In the genomic region with DNA sequence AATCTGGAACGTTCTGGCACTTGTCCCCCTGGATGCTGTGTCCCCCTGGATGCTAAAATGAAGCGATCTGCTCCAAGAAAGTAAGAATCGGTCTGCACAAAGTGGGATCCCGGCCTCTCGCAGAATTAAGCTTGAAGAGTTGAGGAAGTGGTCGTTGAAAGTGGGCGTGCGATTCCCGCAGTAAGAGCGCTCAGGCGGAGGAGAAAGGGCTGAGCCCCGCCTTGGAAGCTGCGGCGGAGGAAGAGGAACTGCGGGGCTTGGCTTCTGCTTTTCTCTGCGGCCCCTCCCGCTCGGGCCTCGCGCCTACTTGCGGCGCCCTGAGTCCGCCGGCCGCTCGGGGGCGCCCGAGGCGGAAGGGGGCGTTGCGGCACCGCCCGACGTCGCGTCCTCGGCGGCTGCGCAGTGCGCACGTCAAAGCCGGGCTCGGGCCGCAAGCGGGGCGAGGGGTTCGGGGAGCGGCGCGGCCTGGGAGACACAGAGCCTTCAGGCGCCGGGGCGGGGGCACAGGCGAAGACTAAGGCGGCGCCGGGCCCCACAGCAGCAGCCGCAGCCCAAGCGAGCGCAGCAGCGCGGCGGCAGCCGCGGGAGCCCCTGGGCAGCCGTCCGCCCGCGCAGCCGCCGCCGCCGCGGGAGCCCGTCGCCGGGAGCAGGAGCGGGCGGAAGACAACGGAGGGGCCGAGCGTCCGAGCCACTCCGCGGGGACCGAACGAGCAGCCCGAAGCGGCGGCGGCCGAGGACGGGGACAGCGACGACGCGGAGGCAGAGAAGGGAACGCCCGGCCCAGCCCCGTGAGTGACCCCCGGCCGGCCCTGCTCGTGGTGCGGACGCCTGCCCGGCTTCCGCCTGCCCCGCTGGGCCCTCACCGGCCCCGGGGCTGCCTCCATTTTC, we compare ENCODE assay signal across 1 cellular context.
A peak's percentile ranks its signal among the peaks of the same experiment; 100 is the strongest.
TF ChIP-seq lines count a peak whose summit lies in the region.

A gene (plus strand): TSS at position 400 of the 888 bp plus-strand sequence. CDS start 47,160 bp downstream, outside the sequence.

TF ChIP-seq in HepG2, 621 proteins besides CTCF, POLR2A, EP300 and RAD21 (continued from another document and continues in another):
- TF ChIP-seq ZBTB20 (CRISPR knock-in tag; IDR thresholded peaks at IDR 0.05; ENCODE audit: borderline replicate concordance, low read depth) (no peak; the same call in none of the 2 replicates), STAG1 (CRISPR knock-in tag; IDR thresholded peaks at IDR 0.05) (peak; percentile 39; the same call in 1 of the 2 replicates), IKZF4 (CRISPR knock-in tag; IDR thresholded peaks at IDR 0.05; ENCODE audit: borderline replicate concordance, low read depth, not compliant biosample characterization) (no peak), PHF21A (CRISPR knock-in tag; IDR thresholded peaks at IDR 0.05) (peak; percentile 61; the same call in 1 of the 2 replicates), ZNF75D (CRISPR knock-in tag; IDR thresholded peaks at IDR 0.05; ENCODE audit: borderline replicate concordance) (no peak), ZNF746 (CRISPR knock-in tag; IDR thresholded peaks at IDR 0.05) (no peak), GABPB1 (CRISPR knock-in tag; IDR thresholded peaks at IDR 0.05) (peak; percentile 86), TBP (CRISPR knock-in tag; IDR thresholded peaks at IDR 0.05) (no peak), ZNF781 (CRISPR knock-in tag; IDR thresholded peaks at IDR 0.05; ENCODE audit: borderline replicate concordance, not compliant biosample characterization) (peak; percentile 65), ZSCAN12 (CRISPR knock-in tag; IDR thresholded peaks at IDR 0.05) (no peak), ZNF841 (CRISPR knock-in tag; IDR thresholded peaks at IDR 0.05; ENCODE audit: borderline replicate concordance) (no peak), FOXC1 (CRISPR knock-in tag; IDR thresholded peaks at IDR 0.05; ENCODE audit: borderline replicate concordance) (no peak), MIXL1 (CRISPR knock-in tag; IDR thresholded peaks at IDR 0.05) (no peak), KLF13 (CRISPR knock-in tag; IDR thresholded peaks at IDR 0.05) (no peak), CHCHD3 (CRISPR knock-in tag; IDR thresholded peaks at IDR 0.05) (no peak), ZNF274 (CRISPR knock-in tag; IDR thresholded peaks at IDR 0.05) (peak; percentile 16), ZNF761 (CRISPR knock-in tag; conservative IDR thresholded peaks at IDR 0.05) (no peak; the same call in 1 of the 2 replicates), ATF7 (IDR thresholded peaks at IDR 0.05) (no peak), ATF7 (CRISPR knock-in tag; IDR thresholded peaks at IDR 0.05) (no peak), ZNF235 (CRISPR knock-in tag; IDR thresholded peaks at IDR 0.05; ENCODE audit: borderline replicate concordance) (no peak; the same call in 1 of the 2 replicates), TRIM24 (CRISPR knock-in tag; IDR thresholded peaks at IDR 0.05) (no peak), SPEN (CRISPR knock-in tag; IDR thresholded peaks at IDR 0.05; ENCODE audit: low read depth) (peak; percentile 98), ZNF567 (CRISPR knock-in tag; IDR thresholded peaks at IDR 0.05; ENCODE audit: borderline replicate concordance) (peak; percentile 96; the same call in 1 of the 2 replicates), SRSF9 (IDR thresholded peaks at IDR 0.05; ENCODE audit: borderline replicate concordance, insufficient read depth, low read depth, low read length, poor library complexity, severe bottlenecking) (no peak), ZNF891 (CRISPR knock-in tag; IDR thresholded peaks at IDR 0.05) (no peak; the same call in 1 of the 2 replicates), MXI1 (IDR thresholded peaks at IDR 0.05; ENCODE audit: borderline replicate concordance, low read depth, low read length) (peak; percentile 85; the same call in 2 of the 3 replicates), RARA (CRISPR knock-in tag; IDR thresholded peaks at IDR 0.05) (peak; percentile 47; the same call in 1 of the 2 replicates), NCOA2 (CRISPR knock-in tag; IDR thresholded peaks at IDR 0.05) (no peak), ZBTB42 (CRISPR knock-in tag; IDR thresholded peaks at IDR 0.05) (no peak), PTBP1 (IDR thresholded peaks at IDR 0.05; ENCODE audit: low read depth, low read length, poor library complexity, severe bottlenecking) (peak; percentile 66), ZNF3 (CRISPR knock-in tag; IDR thresholded peaks at IDR 0.05) (no peak), MEIS1 (CRISPR knock-in tag; IDR thresholded peaks at IDR 0.05; ENCODE audit: borderline replicate concordance) (no peak), IRF2 (CRISPR knock-in tag; IDR thresholded peaks at IDR 0.05) (peak; percentile 76; the same call in 1 of the 2 replicates), SAP130 (CRISPR knock-in tag; IDR thresholded peaks at IDR 0.05; ENCODE audit: low read depth) (peak; percentile 92), ZFP37 (CRISPR knock-in tag; IDR thresholded peaks at IDR 0.05; ENCODE audit: borderline replicate concordance) (0 out of 2 replicates have a peak, but pooled peaks have one; percentile 58), ZNF766 (CRISPR knock-in tag; IDR thresholded peaks at IDR 0.05; ENCODE audit: borderline replicate concordance) (no peak)
- TF ChIP-seq, protein P1, sequence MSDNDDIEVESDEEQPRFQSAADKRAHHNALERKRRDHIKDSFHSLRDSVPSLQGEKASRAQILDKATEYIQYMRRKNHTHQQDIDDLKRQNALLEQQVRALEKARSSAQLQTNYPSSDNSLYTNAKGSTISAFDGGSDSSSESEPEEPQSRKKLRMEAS (IDR thresholded peaks at IDR 0.05), result peak; percentile 85
- TF ChIP-seq, protein P2, sequence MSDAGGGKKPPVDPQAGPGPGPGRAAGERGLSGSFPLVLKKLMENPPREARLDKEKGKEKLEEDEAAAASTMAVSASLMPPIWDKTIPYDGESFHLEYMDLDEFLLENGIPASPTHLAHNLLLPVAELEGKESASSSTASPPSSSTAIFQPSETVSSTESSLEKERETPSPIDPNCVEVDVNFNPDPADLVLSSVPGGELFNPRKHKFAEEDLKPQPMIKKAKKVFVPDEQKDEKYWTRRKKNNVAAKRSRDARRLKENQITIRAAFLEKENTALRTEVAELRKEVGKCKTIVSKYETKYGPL (CRISPR knock-in tag; IDR thresholded peaks at IDR 0.05), result no peak
- TF ChIP-seq, protein P3, sequence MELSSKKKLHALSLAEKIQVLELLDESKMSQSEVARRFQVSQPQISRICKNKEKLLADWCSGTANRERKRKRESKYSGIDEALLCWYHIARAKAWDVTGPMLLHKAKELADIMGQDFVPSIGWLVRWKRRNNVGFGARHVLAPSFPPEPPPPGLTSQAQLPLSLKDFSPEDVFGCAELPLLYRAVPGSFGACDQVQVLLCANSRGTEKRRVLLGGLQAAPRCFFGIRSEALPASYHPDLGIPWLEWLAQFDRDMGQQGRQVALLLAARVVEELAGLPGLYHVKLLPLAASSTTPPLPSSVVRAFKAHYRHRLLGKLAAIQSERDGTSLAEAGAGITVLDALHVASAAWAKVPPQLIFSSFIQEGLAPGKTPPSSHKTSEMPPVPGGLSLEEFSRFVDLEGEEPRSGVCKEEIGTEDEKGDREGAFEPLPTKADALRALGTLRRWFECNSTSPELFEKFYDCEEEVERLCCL (CRISPR knock-in tag; IDR thresholded peaks at IDR 0.05; ENCODE audit: borderline replicate concordance), result no peak
- TF ChIP-seq, protein P4, sequence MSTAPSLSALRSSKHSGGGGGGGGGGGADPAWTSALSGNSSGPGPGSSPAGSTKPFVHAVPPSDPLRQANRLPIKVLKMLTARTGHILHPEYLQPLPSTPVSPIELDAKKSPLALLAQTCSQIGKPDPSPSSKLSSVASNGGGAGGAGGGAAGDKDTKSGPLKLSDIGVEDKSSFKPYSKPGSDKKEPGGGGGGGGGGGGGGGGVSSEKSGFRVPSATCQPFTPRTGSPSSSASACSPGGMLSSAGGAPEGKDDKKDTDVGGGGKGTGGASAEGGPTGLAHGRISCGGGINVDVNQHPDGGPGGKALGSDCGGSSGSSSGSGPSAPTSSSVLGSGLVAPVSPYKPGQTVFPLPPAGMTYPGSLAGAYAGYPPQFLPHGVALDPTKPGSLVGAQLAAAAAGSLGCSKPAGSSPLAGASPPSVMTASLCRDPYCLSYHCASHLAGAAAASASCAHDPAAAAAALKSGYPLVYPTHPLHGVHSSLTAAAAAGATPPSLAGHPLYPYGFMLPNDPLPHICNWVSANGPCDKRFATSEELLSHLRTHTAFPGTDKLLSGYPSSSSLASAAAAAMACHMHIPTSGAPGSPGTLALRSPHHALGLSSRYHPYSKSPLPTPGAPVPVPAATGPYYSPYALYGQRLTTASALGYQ (CRISPR knock-in tag; IDR thresholded peaks at IDR 0.05), result 0 out of 2 replicates have a peak, but pooled peaks have one; percentile 31
- TF ChIP-seq, protein P5, sequence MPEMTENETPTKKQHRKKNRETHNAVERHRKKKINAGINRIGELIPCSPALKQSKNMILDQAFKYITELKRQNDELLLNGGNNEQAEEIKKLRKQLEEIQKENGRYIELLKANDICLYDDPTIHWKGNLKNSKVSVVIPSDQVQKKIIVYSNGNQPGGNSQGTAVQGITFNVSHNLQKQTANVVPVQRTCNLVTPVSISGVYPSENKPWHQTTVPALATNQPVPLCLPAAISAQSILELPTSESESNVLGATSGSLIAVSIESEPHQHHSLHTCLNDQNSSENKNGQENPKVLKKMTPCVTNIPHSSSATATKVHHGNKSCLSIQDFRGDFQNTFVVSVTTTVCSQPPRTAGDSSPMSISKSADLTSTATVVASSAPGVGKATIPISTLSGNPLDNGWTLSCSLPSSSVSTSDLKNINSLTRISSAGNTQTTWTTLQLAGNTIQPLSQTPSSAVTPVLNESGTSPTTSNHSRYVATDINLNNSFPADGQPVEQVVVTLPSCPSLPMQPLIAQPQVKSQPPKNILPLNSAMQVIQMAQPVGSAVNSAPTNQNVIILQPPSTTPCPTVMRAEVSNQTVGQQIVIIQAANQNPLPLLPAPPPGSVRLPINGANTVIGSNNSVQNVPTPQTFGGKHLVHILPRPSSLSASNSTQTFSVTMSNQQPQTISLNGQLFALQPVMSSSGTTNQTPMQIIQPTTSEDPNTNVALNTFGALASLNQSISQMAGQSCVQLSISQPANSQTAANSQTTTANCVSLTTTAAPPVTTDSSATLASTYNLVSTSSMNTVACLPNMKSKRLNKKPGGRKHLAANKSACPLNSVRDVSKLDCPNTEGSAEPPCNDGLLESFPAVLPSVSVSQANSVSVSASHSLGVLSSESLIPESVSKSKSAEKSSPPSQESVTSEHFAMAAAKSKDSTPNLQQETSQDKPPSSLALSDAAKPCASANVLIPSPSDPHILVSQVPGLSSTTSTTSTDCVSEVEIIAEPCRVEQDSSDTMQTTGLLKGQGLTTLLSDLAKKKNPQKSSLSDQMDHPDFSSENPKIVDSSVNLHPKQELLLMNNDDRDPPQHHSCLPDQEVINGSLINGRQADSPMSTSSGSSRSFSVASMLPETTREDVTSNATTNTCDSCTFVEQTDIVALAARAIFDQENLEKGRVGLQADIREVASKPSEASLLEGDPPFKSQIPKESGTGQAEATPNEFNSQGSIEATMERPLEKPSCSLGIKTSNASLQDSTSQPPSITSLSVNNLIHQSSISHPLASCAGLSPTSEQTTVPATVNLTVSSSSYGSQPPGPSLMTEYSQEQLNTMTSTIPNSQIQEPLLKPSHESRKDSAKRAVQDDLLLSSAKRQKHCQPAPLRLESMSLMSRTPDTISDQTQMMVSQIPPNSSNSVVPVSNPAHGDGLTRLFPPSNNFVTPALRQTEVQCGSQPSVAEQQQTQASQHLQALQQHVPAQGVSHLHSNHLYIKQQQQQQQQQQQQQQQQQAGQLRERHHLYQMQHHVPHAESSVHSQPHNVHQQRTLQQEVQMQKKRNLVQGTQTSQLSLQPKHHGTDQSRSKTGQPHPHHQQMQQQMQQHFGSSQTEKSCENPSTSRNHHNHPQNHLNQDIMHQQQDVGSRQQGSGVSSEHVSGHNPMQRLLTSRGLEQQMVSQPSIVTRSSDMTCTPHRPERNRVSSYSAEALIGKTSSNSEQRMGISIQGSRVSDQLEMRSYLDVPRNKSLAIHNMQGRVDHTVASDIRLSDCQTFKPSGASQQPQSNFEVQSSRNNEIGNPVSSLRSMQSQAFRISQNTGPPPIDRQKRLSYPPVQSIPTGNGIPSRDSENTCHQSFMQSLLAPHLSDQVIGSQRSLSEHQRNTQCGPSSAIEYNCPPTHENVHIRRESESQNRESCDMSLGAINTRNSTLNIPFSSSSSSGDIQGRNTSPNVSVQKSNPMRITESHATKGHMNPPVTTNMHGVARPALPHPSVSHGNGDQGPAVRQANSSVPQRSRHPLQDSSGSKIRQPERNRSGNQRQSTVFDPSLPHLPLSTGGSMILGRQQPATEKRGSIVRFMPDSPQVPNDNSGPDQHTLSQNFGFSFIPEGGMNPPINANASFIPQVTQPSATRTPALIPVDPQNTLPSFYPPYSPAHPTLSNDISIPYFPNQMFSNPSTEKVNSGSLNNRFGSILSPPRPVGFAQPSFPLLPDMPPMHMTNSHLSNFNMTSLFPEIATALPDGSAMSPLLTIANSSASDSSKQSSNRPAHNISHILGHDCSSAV (CRISPR knock-in tag; IDR thresholded peaks at IDR 0.05; ENCODE audit: borderline replicate concordance), result no peak
- TF ChIP-seq, protein P6, sequence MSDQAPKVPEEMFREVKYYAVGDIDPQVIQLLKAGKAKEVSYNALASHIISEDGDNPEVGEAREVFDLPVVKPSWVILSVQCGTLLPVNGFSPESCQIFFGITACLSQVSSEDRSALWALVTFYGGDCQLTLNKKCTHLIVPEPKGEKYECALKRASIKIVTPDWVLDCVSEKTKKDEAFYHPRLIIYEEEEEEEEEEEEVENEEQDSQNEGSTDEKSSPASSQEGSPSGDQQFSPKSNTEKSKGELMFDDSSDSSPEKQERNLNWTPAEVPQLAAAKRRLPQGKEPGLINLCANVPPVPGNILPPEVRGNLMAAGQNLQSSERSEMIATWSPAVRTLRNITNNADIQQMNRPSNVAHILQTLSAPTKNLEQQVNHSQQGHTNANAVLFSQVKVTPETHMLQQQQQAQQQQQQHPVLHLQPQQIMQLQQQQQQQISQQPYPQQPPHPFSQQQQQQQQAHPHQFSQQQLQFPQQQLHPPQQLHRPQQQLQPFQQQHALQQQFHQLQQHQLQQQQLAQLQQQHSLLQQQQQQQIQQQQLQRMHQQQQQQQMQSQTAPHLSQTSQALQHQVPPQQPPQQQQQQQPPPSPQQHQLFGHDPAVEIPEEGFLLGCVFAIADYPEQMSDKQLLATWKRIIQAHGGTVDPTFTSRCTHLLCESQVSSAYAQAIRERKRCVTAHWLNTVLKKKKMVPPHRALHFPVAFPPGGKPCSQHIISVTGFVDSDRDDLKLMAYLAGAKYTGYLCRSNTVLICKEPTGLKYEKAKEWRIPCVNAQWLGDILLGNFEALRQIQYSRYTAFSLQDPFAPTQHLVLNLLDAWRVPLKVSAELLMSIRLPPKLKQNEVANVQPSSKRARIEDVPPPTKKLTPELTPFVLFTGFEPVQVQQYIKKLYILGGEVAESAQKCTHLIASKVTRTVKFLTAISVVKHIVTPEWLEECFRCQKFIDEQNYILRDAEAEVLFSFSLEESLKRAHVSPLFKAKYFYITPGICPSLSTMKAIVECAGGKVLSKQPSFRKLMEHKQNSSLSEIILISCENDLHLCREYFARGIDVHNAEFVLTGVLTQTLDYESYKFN (CRISPR knock-in tag; conservative IDR thresholded peaks at IDR 0.05), result peak; percentile 37; the same call in 1 of the 2 replicates
- TF ChIP-seq, protein P7, sequence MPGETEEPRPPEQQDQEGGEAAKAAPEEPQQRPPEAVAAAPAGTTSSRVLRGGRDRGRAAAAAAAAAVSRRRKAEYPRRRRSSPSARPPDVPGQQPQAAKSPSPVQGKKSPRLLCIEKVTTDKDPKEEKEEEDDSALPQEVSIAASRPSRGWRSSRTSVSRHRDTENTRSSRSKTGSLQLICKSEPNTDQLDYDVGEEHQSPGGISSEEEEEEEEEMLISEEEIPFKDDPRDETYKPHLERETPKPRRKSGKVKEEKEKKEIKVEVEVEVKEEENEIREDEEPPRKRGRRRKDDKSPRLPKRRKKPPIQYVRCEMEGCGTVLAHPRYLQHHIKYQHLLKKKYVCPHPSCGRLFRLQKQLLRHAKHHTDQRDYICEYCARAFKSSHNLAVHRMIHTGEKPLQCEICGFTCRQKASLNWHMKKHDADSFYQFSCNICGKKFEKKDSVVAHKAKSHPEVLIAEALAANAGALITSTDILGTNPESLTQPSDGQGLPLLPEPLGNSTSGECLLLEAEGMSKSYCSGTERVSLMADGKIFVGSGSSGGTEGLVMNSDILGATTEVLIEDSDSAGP (CRISPR knock-in tag; IDR thresholded peaks at IDR 0.05; ENCODE audit: borderline replicate concordance), result peak; percentile 71
